ENCODE assay signal across 8 cellular contexts in genomic region chr3:185586644-185586964, GRCh38. TPM values are rescaled to one million over a fixed set of nuclear protein-coding genes. Genes with fewer than 3 reads are reported as not detected.
DNase-seq lines count a peak whose midpoint lies in the region; ATAC-seq and TF ChIP-seq lines count a peak whose summit lies in the region.

No MANE protein-coding gene starts in this region.

- no peaks in the 10 kb centered on the region for H3K27me3 Mint-ChIP-seq in chondrocyte (ENCODE audit: low read depth)

- TF ChIP-seq CTCF in chondrocyte (IDR thresholded peaks at IDR 0.05) = no peak

- ATAC-seq in HG02884 (IDR thresholded peaks at IDR 0.05; ENCODE audit: unreplicated experiment) (no peak), left colon (no peak)

- H3K4me1 Mint-ChIP-seq in chondrocyte (ENCODE audit: low read depth) = peaks cover 29% of the 10 kb centered on the region

- intact Hi-C loops in left colon (cut with DNase I, micrococcal nuclease) = no loop called here

- no peaks in the 10 kb centered on the region for H3K36me3 Mint-ChIP-seq in chondrocyte (ENCODE audit: low read depth)

- H3K9me3 Mint-ChIP-seq in chondrocyte (ENCODE audit: low read depth) = no peaks in the 10 kb centered on the region

- DNase-seq in DMS 273 (lab: John Stamatoyannopoulos, UW; ENCODE audit: unreplicated experiment) = peak; percentile 76
- DNase-seq in NAMALWA (ENCODE audit: low spot score) = peak; percentile 58
- no peak for DNase-seq in chondrocyte (ENCODE audit: low spot score)
- DNase-seq in myocyte (ENCODE audit: low read depth) = peak; percentile 45
- DNase-seq in midbrain (lab: John Stamatoyannopoulos, UW) = no peak
- DNase-seq in NCI-H1694 (lab: John Stamatoyannopoulos, UW) = no peak
- DNase-seq in left colon = no peak

- H3K4me3 Mint-ChIP-seq in chondrocyte (ENCODE audit: unreplicated experiment) = peak overlapping the region; percentile 90

- peak overlapping the region; percentile 95 for H3K27ac Mint-ChIP-seq in chondrocyte (ENCODE audit: unreplicated experiment)

RNA-seq across cellular contexts. Expression of gene SENP2, which starts 0.5 kb away (rescaled TPM):
- total RNA-seq in chondrocyte (39.4 to 45.5 TPM (median 41.2 TPM) in 3 replicates), myocyte (41.7 and 47.0 TPM in 2 replicates), left colon (10 to 100 TPM; 28.7 to 36.5 TPM)
- 28.2 TPM for polyA plus RNA-seq in myocyte (2012)

RNA-seq across cellular contexts. Expression of gene LIPH, which starts 34.2 kb away (rescaled TPM):
- total RNA-seq in chondrocyte (0.40 to 0.49 TPM in 2 of 3 replicates, not detected in the other), myocyte (not detected in 2 replicates), left colon (100 to 1,000 TPM; 122 to 162 TPM)
- polyA plus RNA-seq in myocyte (2012) = 0.11 TPM

Comparison
In these comparisons a context has a peak if more than half of its experiments do, and no peak if none do; other contexts are left out.
1. DNase-seq: peak in DMS 273 (single experiment), NAMALWA (single experiment) and myocyte (single experiment); none in chondrocyte (single experiment), midbrain (single experiment), NCI-H1694 (single experiment) and left colon (0 of 2).
2. RNA of gene LIPH, which starts 34.2 kb away (total RNA-seq): 122 to 162 TPM in left colon; 0.40 to 0.49 TPM in chondrocyte and not detected in myocyte; every median in the first group is over 10 times any median in the second.